In genomic region chr21:17612023-17612564, GRCh38 we compare ENCODE assay signal across 8 cellular contexts. TPM values are rescaled to one million over a fixed set of nuclear protein-coding genes. Genes with fewer than 3 reads are reported as not detected.
DNase-seq lines count a peak whose midpoint lies in the region; ATAC-seq and TF ChIP-seq lines count a peak whose summit lies in the region.

No MANE protein-coding gene starts in this region.

- no peaks in the 10 kb centered on the region for H3K9me3 ChIP-seq in breast epithelium

- no peaks in the 10 kb centered on the region for H3K4me1 ChIP-seq in breast epithelium

- H3K36me3 ChIP-seq in breast epithelium = no peaks in the 10 kb centered on the region

- TF ChIP-seq CTCF in breast epithelium (IDR thresholded peaks at IDR 0.05) = no peak

- intact Hi-C loops in breast epithelium (cut with DNase I; ENCODE audit: low total_unique reads) = no loop called here

- H3K27me3 ChIP-seq in breast epithelium = no peaks in the 10 kb centered on the region

- peak overlapping the region; percentile 96 to 97 for H3K27ac ChIP-seq in breast epithelium

- DNase-seq in NK-92 treated with Interleukin-12 subunit alpha and Interleukin-12 subunit beta, amount 100 ng/mL, for 24 hours (lab: John Stamatoyannopoulos, UW) = peak; percentile 18
- DNase-seq in NK-92 (lab: John Stamatoyannopoulos, UW; ENCODE audit: unreplicated experiment) (no peak), breast epithelium (ENCODE audit: low spot score in 2 of 2) (peak; percentile 27 to 51), islet precursor cell (peak; percentile 60)
- DNase-seq in stimulated activated CD4-positive, alpha-beta T cell treated with anti-CD3 and anti-CD28 coated beads, Interleukin-12 subunit alpha, Interleukin-12 subunit beta, amount 100 ng/mL, for 4 hours = peak; percentile 29
- no peak for DNase-seq in effector CD8-positive, alpha-beta T cell (lab: John Stamatoyannopoulos, UW)

- ATAC-seq in HG02981 (IDR thresholded peaks at IDR 0.05; ENCODE audit: unreplicated experiment) (peak; percentile 4), SK-N-SH treated with all-trans-retinoic acid at 6 μM for 48 hours (peak; percentile 48)

- H3K4me3 ChIP-seq in breast epithelium = peak overlapping the region; percentile 91 to 96 (median 92)

- no peak for TF ChIP-seq POLR2A in breast epithelium (IDR thresholded peaks at IDR 0.05)

TF ChIP-seq in SK-N-SH treated with all-trans-retinoic acid at 6 μM for 48 hours, 23 proteins besides CTCF, POLR2A, EP300 and RAD21:
- TF ChIP-seq TOX (CRISPR knock-in tag; IDR thresholded peaks at IDR 0.05; ENCODE audit: borderline replicate concordance) (no peak), PPARA (CRISPR knock-in tag; IDR thresholded peaks at IDR 0.05; ENCODE audit: borderline replicate concordance) (no peak), RARB (CRISPR knock-in tag; IDR thresholded peaks at IDR 0.05) (no peak), PATZ1 (CRISPR knock-in tag; IDR thresholded peaks at IDR 0.05; ENCODE audit: borderline replicate concordance) (no peak), ZNF8 (CRISPR knock-in tag; IDR thresholded peaks at IDR 0.05) (no peak), ZC3H10 (CRISPR knock-in tag; IDR thresholded peaks at IDR 0.05) (no peak), ZFP3 (CRISPR knock-in tag; IDR thresholded peaks at IDR 0.05) (no peak), GLIS3 (CRISPR knock-in tag; IDR thresholded peaks at IDR 0.05) (no peak), ZFP30 (CRISPR knock-in tag; IDR thresholded peaks at IDR 0.05) (no peak)
- TF ChIP-seq, protein P1, sequence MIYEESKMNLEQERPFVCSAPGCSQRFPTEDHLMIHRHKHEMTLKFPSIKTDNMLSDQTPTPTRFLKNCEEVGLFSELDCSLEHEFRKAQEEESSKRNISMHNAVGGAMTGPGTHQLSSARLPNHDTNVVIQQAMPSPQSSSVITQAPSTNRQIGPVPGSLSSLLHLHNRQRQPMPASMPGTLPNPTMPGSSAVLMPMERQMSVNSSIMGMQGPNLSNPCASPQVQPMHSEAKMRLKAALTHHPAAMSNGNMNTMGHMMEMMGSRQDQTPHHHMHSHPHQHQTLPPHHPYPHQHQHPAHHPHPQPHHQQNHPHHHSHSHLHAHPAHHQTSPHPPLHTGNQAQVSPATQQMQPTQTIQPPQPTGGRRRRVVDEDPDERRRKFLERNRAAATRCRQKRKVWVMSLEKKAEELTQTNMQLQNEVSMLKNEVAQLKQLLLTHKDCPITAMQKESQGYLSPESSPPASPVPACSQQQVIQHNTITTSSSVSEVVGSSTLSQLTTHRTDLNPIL (CRISPR knock-in tag; IDR thresholded peaks at IDR 0.05; ENCODE audit: low read depth) = no peak
- TF ChIP-seq, protein P2, sequence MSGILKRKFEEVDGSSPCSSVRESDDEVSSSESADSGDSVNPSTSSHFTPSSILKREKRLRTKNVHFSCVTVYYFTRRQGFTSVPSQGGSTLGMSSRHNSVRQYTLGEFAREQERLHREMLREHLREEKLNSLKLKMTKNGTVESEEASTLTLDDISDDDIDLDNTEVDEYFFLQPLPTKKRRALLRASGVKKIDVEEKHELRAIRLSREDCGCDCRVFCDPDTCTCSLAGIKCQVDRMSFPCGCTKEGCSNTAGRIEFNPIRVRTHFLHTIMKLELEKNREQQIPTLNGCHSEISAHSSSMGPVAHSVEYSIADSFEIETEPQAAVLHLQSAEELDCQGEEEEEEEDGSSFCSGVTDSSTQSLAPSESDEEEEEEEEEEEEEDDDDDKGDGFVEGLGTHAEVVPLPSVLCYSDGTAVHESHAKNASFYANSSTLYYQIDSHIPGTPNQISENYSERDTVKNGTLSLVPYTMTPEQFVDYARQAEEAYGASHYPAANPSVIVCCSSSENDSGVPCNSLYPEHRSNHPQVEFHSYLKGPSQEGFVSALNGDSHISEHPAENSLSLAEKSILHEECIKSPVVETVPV (CRISPR knock-in tag; IDR thresholded peaks at IDR 0.05) = no peak

RNA-seq across cellular contexts. Expression of gene BTG3, which starts 0.6 kb away (rescaled TPM):
- 10 to 100 TPM; 34.1 to 60.0 (median 55.6) TPM for total RNA-seq in breast epithelium

Comparison
In these comparisons a context has a peak if more than half of its experiments do, and no peak if none do; other contexts are left out.
1. DNase-seq: peak in NK-92 treated with Interleukin-12 subunit alpha and Interleukin-12 subunit beta, amount 100 ng/mL, for 24 hours (single experiment), breast epithelium (2 of 2), islet precursor cell (single experiment) and stimulated activated CD4-positive, alpha-beta T cell treated with anti-CD3 and anti-CD28 coated beads, Interleukin-12 subunit alpha, Interleukin-12 subunit beta, amount 100 ng/mL, for 4 hours (single experiment); none in NK-92 (single experiment) and effector CD8-positive, alpha-beta T cell (single experiment).